1 cellular context compared by ENCODE assay signal in genomic region chr2:219541611-219542180, GRCh38.
A peak's percentile ranks its signal among the peaks of the same experiment; 100 is the strongest.
TF ChIP-seq lines count a peak whose summit lies in the region.

No MANE protein-coding gene starts in this region.

TF ChIP-seq in HepG2, 621 proteins besides CTCF, POLR2A, EP300 and RAD21 (continued from another document and continues in another):
- TF ChIP-seq USF2 (IDR thresholded peaks at IDR 0.05; ENCODE audit: low read depth, low read length): no peak
- no peak for TF ChIP-seq USF2 (CRISPR knock-in tag; IDR thresholded peaks at IDR 0.05; ENCODE audit: borderline replicate concordance)
- no peak for TF ChIP-seq IKZF4 (CRISPR knock-in tag; IDR thresholded peaks at IDR 0.05; ENCODE audit: borderline replicate concordance, low read depth, not compliant biosample characterization)
- no peak for TF ChIP-seq TBP (CRISPR knock-in tag; IDR thresholded peaks at IDR 0.05)
- peak; percentile 65; the same call in 1 of the 2 replicates for TF ChIP-seq ZSCAN9 (CRISPR knock-in tag; IDR thresholded peaks at IDR 0.05; ENCODE audit: borderline replicate concordance)
- peak; percentile 87 for TF ChIP-seq ZFP90 (CRISPR knock-in tag; IDR thresholded peaks at IDR 0.05; ENCODE audit: borderline replicate concordance)
- TF ChIP-seq NFKB2 (CRISPR knock-in tag; IDR thresholded peaks at IDR 0.05; ENCODE audit: borderline replicate concordance): peak; percentile 74; the same call in 1 of the 2 replicates
- TF ChIP-seq JDP2 (CRISPR knock-in tag; IDR thresholded peaks at IDR 0.05; ENCODE audit: borderline replicate concordance): no peak
- no peak for TF ChIP-seq CEBPB (IDR thresholded peaks at IDR 0.05; ENCODE audit: borderline replicate concordance, low read depth, low read length)
- peak; percentile 70; the same call in 1 of the 2 replicates for TF ChIP-seq ZNF44 (CRISPR knock-in tag; IDR thresholded peaks at IDR 0.05)
- no peak for TF ChIP-seq ZNF530 (CRISPR knock-in tag; IDR thresholded peaks at IDR 0.05; ENCODE audit: low read depth)
- TF ChIP-seq SRSF1 (optimal IDR thresholded peaks at IDR 0.05; ENCODE audit: low read depth, low read length): no peak
- TF ChIP-seq ZNF143 (CRISPR knock-in tag; IDR thresholded peaks at IDR 0.05): 0 out of 2 replicates have a peak, but pooled peaks have one; percentile 34
- TF ChIP-seq ZMAT5 (CRISPR knock-in tag; IDR thresholded peaks at IDR 0.05; ENCODE audit: borderline replicate concordance, low read depth): no peak
- no peak for TF ChIP-seq ZBTB42 (CRISPR knock-in tag; IDR thresholded peaks at IDR 0.05)
- peak; percentile 71 for TF ChIP-seq YY1 (IDR thresholded peaks at IDR 0.05; ENCODE audit: insufficient read depth, insufficient replicate concordance, low read depth, low read length)
- TF ChIP-seq ZNF598 (CRISPR knock-in tag; IDR thresholded peaks at IDR 0.05; ENCODE audit: borderline replicate concordance): peak; percentile 66; the same call in 1 of the 2 replicates
- no peak; the same call in 1 of the 2 replicates for TF ChIP-seq ZNF264 (CRISPR knock-in tag; IDR thresholded peaks at IDR 0.05)
- peak; percentile 85; the same call in 1 of the 2 replicates for TF ChIP-seq ZNF567 (CRISPR knock-in tag; IDR thresholded peaks at IDR 0.05; ENCODE audit: borderline replicate concordance)
- TF ChIP-seq ZNF326 (CRISPR knock-in tag; IDR thresholded peaks at IDR 0.05; ENCODE audit: borderline replicate concordance): no peak
- no peak for TF ChIP-seq E2F1 (CRISPR knock-in tag; IDR thresholded peaks at IDR 0.05)
- no peak for TF ChIP-seq SOX13 (IDR thresholded peaks at IDR 0.05)
- TF ChIP-seq SOX13 (CRISPR knock-in tag; conservative IDR thresholded peaks at IDR 0.05 in 1 of 2, IDR thresholded peaks at IDR 0.05 in 1 of 2): no peak
- peak; percentile 81; the same call in 1 of the 2 replicates for TF ChIP-seq ZNF768 (CRISPR knock-in tag; IDR thresholded peaks at IDR 0.05)
- TF ChIP-seq TGIF2 (CRISPR knock-in tag; IDR thresholded peaks at IDR 0.05): peak; percentile 42; the same call in 1 of the 2 replicates
- TF ChIP-seq ZNF496 (CRISPR knock-in tag; IDR thresholded peaks at IDR 0.05; ENCODE audit: insufficient replicate concordance): no peak
- no peak for TF ChIP-seq FLYWCH1 (CRISPR knock-in tag; IDR thresholded peaks at IDR 0.05)
- no peak for TF ChIP-seq ATF7 (IDR thresholded peaks at IDR 0.05)
- peak; percentile 85 for TF ChIP-seq ATF7 (CRISPR knock-in tag; IDR thresholded peaks at IDR 0.05)
- TF ChIP-seq ZNF253 (CRISPR knock-in tag; IDR thresholded peaks at IDR 0.05; ENCODE audit: borderline replicate concordance): no peak
- TF ChIP-seq ZNF441 (CRISPR knock-in tag; IDR thresholded peaks at IDR 0.05; ENCODE audit: borderline replicate concordance): peak; percentile 43; the same call in 1 of the 2 replicates
- TF ChIP-seq ZNF329 (CRISPR knock-in tag; IDR thresholded peaks at IDR 0.05; ENCODE audit: low read depth): peak; percentile 69
- peak; percentile 52 for TF ChIP-seq RBM39 (IDR thresholded peaks at IDR 0.05; ENCODE audit: low read depth, low read length, poor library complexity, severe bottlenecking)
- 0 out of 2 replicates have a peak, but pooled peaks have one; percentile 30 for TF ChIP-seq ZNF572 (CRISPR knock-in tag; IDR thresholded peaks at IDR 0.05)
- no peak for TF ChIP-seq SMAD9 (CRISPR knock-in tag; IDR thresholded peaks at IDR 0.05)
- peak; percentile 74 for TF ChIP-seq AGO2 (optimal IDR thresholded peaks at IDR 0.05; ENCODE audit: low read depth, low read length)
- TF ChIP-seq SATB2 (CRISPR knock-in tag; IDR thresholded peaks at IDR 0.05): no peak
- TF ChIP-seq ARNT2 (CRISPR knock-in tag; IDR thresholded peaks at IDR 0.05; ENCODE audit: low read depth): 0 out of 2 replicates have a peak, but pooled peaks have one; percentile 41
- peak; percentile 86; the same call in 1 of the 2 replicates for TF ChIP-seq ZNF224 (CRISPR knock-in tag; IDR thresholded peaks at IDR 0.05)
- no peak for TF ChIP-seq SCMH1 (CRISPR knock-in tag; IDR thresholded peaks at IDR 0.05; ENCODE audit: borderline replicate concordance)
- no peak; the same call in 1 of the 2 replicates for TF ChIP-seq CENPBD1 (CRISPR knock-in tag; IDR thresholded peaks at IDR 0.05; ENCODE audit: borderline replicate concordance, low read depth)
- TF ChIP-seq ZBTB25 (CRISPR knock-in tag; IDR thresholded peaks at IDR 0.05): peak; percentile 48; the same call in 1 of the 2 replicates
- peak; percentile 33; the same call in 1 of the 2 replicates for TF ChIP-seq ZNF780A (CRISPR knock-in tag; IDR thresholded peaks at IDR 0.05)
- peak; percentile 99 for TF ChIP-seq ZBTB33 (CRISPR knock-in tag; IDR thresholded peaks at IDR 0.05)
- peak; percentile 89; the same call in 1 of the 2 replicates for TF ChIP-seq ZNF232 (CRISPR knock-in tag; IDR thresholded peaks at IDR 0.05; ENCODE audit: borderline replicate concordance)
- TF ChIP-seq KLF9 (CRISPR knock-in tag; IDR thresholded peaks at IDR 0.05; ENCODE audit: low read depth): no peak; the same call in 1 of the 2 replicates
- TF ChIP-seq FIP1L1 (IDR thresholded peaks at IDR 0.05; ENCODE audit: borderline replicate concordance, insufficient read depth, low read depth, low read length): no peak
- TF ChIP-seq HNRNPLL (IDR thresholded peaks at IDR 0.05; ENCODE audit: low read depth, low read length, poor library complexity, severe bottlenecking): peak; percentile 64
- TF ChIP-seq MEIS2 (CRISPR knock-in tag; IDR thresholded peaks at IDR 0.05): peak; percentile 93
- TF ChIP-seq ZNF343 (CRISPR knock-in tag; IDR thresholded peaks at IDR 0.05): peak; percentile 65
- TF ChIP-seq KDM5A (IDR thresholded peaks at IDR 0.05; ENCODE audit: borderline replicate concordance, low read length): peak; percentile 40; the same call in 1 of the 2 replicates
- no peak for TF ChIP-seq SRSF9 (IDR thresholded peaks at IDR 0.05; ENCODE audit: borderline replicate concordance, insufficient read depth, low read depth, low read length, poor library complexity, severe bottlenecking)
- peak; percentile 90; the same call in 1 of the 2 replicates for TF ChIP-seq ZNF614 (CRISPR knock-in tag; IDR thresholded peaks at IDR 0.05; ENCODE audit: borderline replicate concordance)
- TF ChIP-seq MXI1 (IDR thresholded peaks at IDR 0.05; ENCODE audit: borderline replicate concordance, low read depth, low read length): peak; percentile 89; the same call in 2 of the 3 replicates
- TF ChIP-seq TOE1 (CRISPR knock-in tag; IDR thresholded peaks at IDR 0.05): no peak; the same call in 1 of the 2 replicates
- no peak for TF ChIP-seq ZNF136 (CRISPR knock-in tag; IDR thresholded peaks at IDR 0.05; ENCODE audit: low read depth)
- peak; percentile 55; the same call in 1 of the 2 replicates for TF ChIP-seq ARID5B (CRISPR knock-in tag; IDR thresholded peaks at IDR 0.05)
- TF ChIP-seq FOXA1 (IDR thresholded peaks at IDR 0.05): no peak
- no peak; the same call in 1 of the 2 replicates for TF ChIP-seq FOXA1 (CRISPR knock-in tag; IDR thresholded peaks at IDR 0.05)
- no peak for TF ChIP-seq HES4 (CRISPR knock-in tag; IDR thresholded peaks at IDR 0.05; ENCODE audit: borderline replicate concordance)
- TF ChIP-seq ZBTB1 (CRISPR knock-in tag; IDR thresholded peaks at IDR 0.05; ENCODE audit: borderline replicate concordance): no peak
- no peak for TF ChIP-seq ZNF367 (CRISPR knock-in tag; IDR thresholded peaks at IDR 0.05; ENCODE audit: borderline replicate concordance)
- TF ChIP-seq GFI1 (CRISPR knock-in tag; IDR thresholded peaks at IDR 0.05; ENCODE audit: borderline replicate concordance): peak; percentile 38; the same call in 1 of the 2 replicates
- TF ChIP-seq ZNF383 (CRISPR knock-in tag; IDR thresholded peaks at IDR 0.05; ENCODE audit: borderline replicate concordance): peak; percentile 97; the same call in 1 of the 2 replicates
- TF ChIP-seq THAP8 (CRISPR knock-in tag; IDR thresholded peaks at IDR 0.05; ENCODE audit: borderline replicate concordance): no peak
